In the genomic region with DNA sequence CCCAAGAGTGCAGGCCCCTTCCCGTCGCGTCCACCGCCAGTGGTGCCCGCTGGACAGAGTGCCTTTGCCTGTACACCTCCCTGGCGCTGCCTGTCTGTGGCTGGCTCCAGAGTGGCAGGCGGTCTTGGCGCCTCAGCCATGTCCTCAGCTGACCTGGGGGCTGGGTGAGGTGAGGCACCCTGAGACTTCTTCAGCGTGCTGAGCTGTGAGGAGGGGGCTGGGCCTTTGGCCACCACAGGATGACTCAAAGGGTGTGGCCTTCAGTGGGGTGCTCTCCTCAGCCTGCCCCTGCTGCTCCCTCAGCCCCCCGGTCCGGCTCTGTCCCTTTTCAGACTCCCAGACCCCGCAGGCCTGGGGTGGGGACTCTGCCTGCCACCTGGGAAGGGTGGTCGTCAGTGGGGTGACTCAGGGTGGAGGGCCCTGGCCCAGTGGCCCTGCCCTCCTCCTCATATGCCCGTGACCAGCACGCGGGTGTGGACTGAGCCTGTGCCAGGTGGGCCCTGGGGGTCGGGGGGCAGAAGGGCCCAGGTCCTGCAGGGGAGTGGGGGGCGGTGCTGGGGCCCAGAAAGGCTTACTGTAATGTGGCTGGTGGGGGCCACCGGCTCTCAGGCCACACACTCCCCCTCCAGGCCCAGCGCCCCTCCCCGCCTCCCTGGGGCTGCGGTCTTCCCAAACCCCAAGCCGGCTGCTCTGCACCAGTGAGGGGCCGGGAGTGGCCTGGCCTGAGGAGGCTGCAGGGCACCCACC, we compare ENCODE assay signal across 7 cellular contexts.
A peak's percentile ranks its signal among the peaks of the same experiment; 100 is the strongest.
DNase-seq lines count a peak whose midpoint lies in the region; ATAC-seq and FAIRE-seq lines count a peak whose summit lies in the region.

No MANE protein-coding gene starts in this region.

- ATAC-seq in HG03439 (IDR thresholded peaks at IDR 0.05; ENCODE audit: unreplicated experiment), result no peak

- H3K9me3 ChIP-seq in SK-N-MC (ENCODE audit: low read depth, low read length) (no peaks in the 10 kb centered on the region), duodenal mucosa (ENCODE audit: control insufficient read depth in 1 of 2, low read length in 2 of 2) (no peaks in the 10 kb centered on the region), mucosa of stomach (ENCODE audit: control insufficient read depth, low read length) (no peaks in the 10 kb centered on the region)

- H3K9ac ChIP-seq in SK-N-MC (ENCODE audit: insufficient read length) (peak overlapping the region; percentile 71), duodenal mucosa (ENCODE audit: low read depth in 1 of 2, low read length in 2 of 2) (peak overlapping the region; percentile 33 to 70), mucosa of stomach (ENCODE audit: low read length) (peak overlapping the region; percentile 70)

- peak; percentile 42 for FAIRE-seq in GM19239 (lab: Jason Lieb, UNC)

- peaks cover 32 to 36% of the 10 kb centered on the region in 2 donors for H3K4me1 ChIP-seq in duodenal mucosa (ENCODE audit: control insufficient read depth in 1 of 2, insufficient read depth in 2 of 2, low read length in 2 of 2)
- peaks cover 64% of the 10 kb centered on the region for H3K4me1 ChIP-seq in mucosa of stomach (ENCODE audit: control insufficient read depth, insufficient read depth, low read length)

- DNase-seq in GM19239 (ENCODE audit: insufficient read length, low spot score) (no peak), SK-N-MC (ENCODE audit: low read depth, low spot score) (no peak), T1000 (lab: John Stamatoyannopoulos, UW) (no peak), SKM-1 treated with dmso at 0.1 percent for 144 hours (lab: John Stamatoyannopoulos, UW; ENCODE audit: unreplicated experiment) (no peak)

- H3K36me3 ChIP-seq in SK-N-MC (ENCODE audit: insufficient read depth, low read length), result no peaks in the 10 kb centered on the region
- H3K36me3 ChIP-seq in duodenal mucosa (ENCODE audit: control insufficient read depth in 1 of 2, insufficient read depth in 2 of 2, low read length in 2 of 2), result no peaks in the 10 kb centered on the region
- no peaks in the 10 kb centered on the region for H3K36me3 ChIP-seq in mucosa of stomach (ENCODE audit: control insufficient read depth, insufficient read depth, low read length)

- H3K27me3 ChIP-seq in duodenal mucosa (ENCODE audit: control insufficient read depth in 1 of 2, insufficient read depth in 2 of 2, low read length in 2 of 2) (no peaks in the 10 kb centered on the region), mucosa of stomach (ENCODE audit: control insufficient read depth, insufficient read depth, low read length) (peaks cover 7% of the 10 kb centered on the region)

- H3K27ac ChIP-seq in SK-N-MC (0 out of 2 replicates have a peak overlapping the region, but pooled peaks have one; percentile 25), duodenal mucosa (ENCODE audit: low read depth, low read length) (peak overlapping the region; percentile 84)

- peak overlapping the region; percentile 75 for H3K4me3 ChIP-seq in SK-N-MC
- peak overlapping the region; percentile 48 to 60 for H3K4me3 ChIP-seq in duodenal mucosa (ENCODE audit: low read depth in 1 of 2, low read length in 2 of 2)
- peak overlapping the region; percentile 19 for H3K4me3 ChIP-seq in mucosa of stomach (ENCODE audit: low read length)

Comparison
In these comparisons a context has a peak if more than half of its experiments do, and no peak if none do; other contexts are left out.
1. H3K4me3 ChIP-seq: peak in every context shown above with its lines; median percentile 75 in SK-N-MC; 54 in duodenal mucosa; 19 in mucosa of stomach.